ENCODE assay signal across 25 cellular contexts in genomic region chr5:60585618-60586017, GRCh38.
"Had no signal": no experiment of that assay in that cellular context is flagged by ENCODE, and none has a peak within 500 bp of the region (broad histone marks: within the 10 kb centered on the region; RNA-seq: fewer than 3 reads in every experiment).

No MANE protein-coding gene starts in this region.

- H3K9ac ChIP-seq: SK-N-SH had no signal

- H3K36me3 ChIP-seq: brain microvascular endothelial cell, cardiac muscle cell, Peyer's patch, WERI-Rb-1 had no signal

- H3K27ac ChIP-seq: brain microvascular endothelial cell, cardiac muscle cell, Peyer's patch, RWPE1, SJCRH30, WERI-Rb-1 had no signal

- DNase-seq: activated CD4-positive, alpha-beta memory T cell treated with anti-CD3 and anti-CD28 coated beads, Interleukin-2, amount 10 ng/mL, durations not matched to agents 7 days and 5 days; activated CD4-positive, alpha-beta T cell treated with anti-CD3 and anti-CD28 coated beads for 36 hours; activated CD4-positive, alpha-beta T cell treated with anti-CD3 and anti-CD28 coated beads, Interleukin-2, amount 50 U/mL, for 1 hour; activated gamma-delta T cell; activated naive CD4-positive, alpha-beta T cell treated with anti-CD3 and anti-CD28 coated beads, Interleukin-2, amount 10 ng/mL, durations not matched to agents 7 days and 5 days; activated naive CD8-positive, alpha-beta T cell treated with anti-CD3 and anti-CD28 coated beads for 36 hours; activated T-cell treated with anti-CD3 and anti-CD28 coated beads for 4 hours; activated T-cell treated with anti-CD3 and anti-CD28 coated beads, Interleukin-2, amount 50 U/mL, for 48 hours; NCI-H1105 treated with DMSO at 0.1 percent for 48 hours; NCI-H2029; NCI-H2107; NCI-H2171 treated with DMSO at 0.1 percent for 48 hours; NCI-H226; NCI-H774; NK-92 treated with Interleukin-12 subunit alpha and Interleukin-12 subunit beta, amount 100 ng/mL, for 24 hours; Peyer's patch; Right ventricle myocardium superior; T-helper 1 cell; WERI-Rb-1 had no signal

- H3K9me2 ChIP-seq: SK-N-SH had no signal

- H3K4me1 ChIP-seq: SJCRH30 had no signal

- H3K27me3 ChIP-seq: brain microvascular endothelial cell, cardiac muscle cell, Peyer's patch, SJCRH30 had no signal

- H3K9me3 ChIP-seq: Peyer's patch, SJCRH30, SK-N-SH had no signal

- H3K4me2 ChIP-seq: SK-N-SH had no signal

- H3K4me3 ChIP-seq: cardiac muscle cell, Peyer's patch, SJCRH30 had no signal

- ATAC-seq: activated CD4-positive, alpha-beta T cell treated with anti-CD3 and anti-CD28 coated beads for 36 hours; activated T-helper 17 cell treated with anti-CD3 and anti-CD28 coated beads, Interleukin-2, amount 50 U/mL, for 72 hours had no signal
